8 cellular contexts compared by ENCODE assay signal in the genomic region with DNA sequence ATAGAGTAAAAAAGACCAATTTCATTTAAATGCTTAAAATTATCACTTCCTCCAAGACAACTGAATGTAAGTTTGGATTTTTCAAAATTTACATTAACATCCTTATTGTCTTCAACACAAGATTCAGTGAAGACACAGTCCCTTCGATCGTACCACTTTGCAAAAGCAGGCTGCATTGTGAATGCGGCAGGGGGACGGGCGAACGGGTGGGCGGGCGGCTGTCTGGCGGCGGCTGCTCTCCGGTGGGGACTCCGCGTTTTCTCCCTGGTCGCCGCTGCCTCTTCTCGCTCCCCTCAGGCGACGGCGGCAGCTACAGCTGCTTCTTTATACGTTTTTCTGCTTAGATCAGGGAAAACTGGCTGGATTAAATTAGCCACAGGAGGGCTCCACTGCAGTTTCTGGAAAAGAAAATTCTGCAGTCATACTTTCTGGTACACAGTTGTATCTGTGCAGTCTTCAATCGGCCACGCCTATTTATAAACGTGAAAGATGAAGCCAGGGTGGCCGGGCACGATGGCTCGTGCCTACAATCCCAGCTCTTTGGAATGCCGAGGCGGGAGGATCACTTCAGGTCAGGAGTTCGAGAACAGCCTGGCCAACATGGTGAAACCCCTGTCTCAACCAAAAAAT. TPM values are rescaled to one million over a fixed set of nuclear protein-coding genes. Genes with fewer than 3 reads are reported as not detected.
DNase-seq lines count a peak whose midpoint lies in the region; ATAC-seq, FAIRE-seq and TF ChIP-seq lines count a peak whose summit lies in the region.

No MANE protein-coding gene starts in this region.

- FAIRE-seq in GM12892 (lab: Jason Lieb, UNC), result no peak

- peak overlapping the region; percentile 42 for H3K4me3 Mint-ChIP-seq in activated T-cell treated with anti-CD3 and anti-CD28 coated beads, Interleukin-2, amount 50 U/mL, for 4 hours
- peak overlapping the region; percentile 54 for H3K4me3 Mint-ChIP-seq in nephron progenitor cell

- H3K27ac Mint-ChIP-seq in nephron progenitor cell, result no peak overlapping the region

- intact Hi-C loops in A673 (cut with micrococcal nuclease; ENCODE audit: unreplicated experiment), result no loop called here

- no peak for TF ChIP-seq POLR2A in GM12892 (IDR thresholded peaks at IDR 0.05; ENCODE audit: low read depth, low read length)

- H3K4me1 Mint-ChIP-seq in activated T-cell treated with anti-CD3 and anti-CD28 coated beads, Interleukin-2, amount 50 U/mL, for 4 hours (ENCODE audit: low read depth), result peaks cover 6% of the 10 kb centered on the region
- H3K4me1 Mint-ChIP-seq in nephron progenitor cell, result peaks cover 26% of the 10 kb centered on the region

- H3K27me3 Mint-ChIP-seq in activated T-cell treated with anti-CD3 and anti-CD28 coated beads, Interleukin-2, amount 50 U/mL, for 4 hours (ENCODE audit: low read depth), result peaks cover 53% of the 10 kb centered on the region
- peaks cover 56% of the 10 kb centered on the region for H3K27me3 Mint-ChIP-seq in nephron progenitor cell (ENCODE audit: low read depth, poor library complexity)

- ATAC-seq in GM18868 (IDR thresholded peaks at IDR 0.05; ENCODE audit: unreplicated experiment), result peak; percentile 54
- ATAC-seq in activated T-cell treated with anti-CD3 and anti-CD28 coated beads, Interleukin-2, amount 50 U/mL, for 4 hours, result peak; percentile 57
- ATAC-seq in HG02571 (IDR thresholded peaks at IDR 0.05; ENCODE audit: unreplicated experiment), result no peak

- H3K36me3 ChIP-seq in A673 (ENCODE audit: insufficient read depth, low read length, poor library complexity, severe bottlenecking), result no peaks in the 10 kb centered on the region

- no peaks in the 10 kb centered on the region for H3K36me3 Mint-ChIP-seq in activated T-cell treated with anti-CD3 and anti-CD28 coated beads, Interleukin-2, amount 50 U/mL, for 4 hours (ENCODE audit: insufficient read depth)
- H3K36me3 Mint-ChIP-seq in nephron progenitor cell (ENCODE audit: low read depth), result no peaks in the 10 kb centered on the region

- no TSS peak for BruUV-seq in A673 (replicated peaks; lab: Mats Ljungman, UMichigan)

- H3K9me3 ChIP-seq in A673 (ENCODE audit: low read depth, low read length, poor library complexity, severe bottlenecking), result no peaks in the 10 kb centered on the region

- CTCF ChIA-PET in A673 (lab: Charles Lee), result interaction anchor here (0.6 to 1.4 kb wide), 3 partner anchors 16 to 374 kb away, joined by 3 read pairs; no protein-coding TSS in a partner anchor

- peak; percentile 67 for TF ChIP-seq CTCF in A673 (conservative IDR thresholded peaks at IDR 0.05; ENCODE audit: low read depth, low read length)
- peak; percentile 67 for TF ChIP-seq CTCF in fibroblast of the aortic adventitia (IDR thresholded peaks at IDR 0.05; ENCODE audit: insufficient read depth, low read length)
- TF ChIP-seq CTCF in nephron progenitor cell (IDR thresholded peaks at IDR 0.05), result peak; percentile 34

- H3K4me1 ChIP-seq in A673 (ENCODE audit: insufficient read depth, low read length, poor library complexity, severe bottlenecking), result no peaks in the 10 kb centered on the region

- peaks cover 43% of the 10 kb centered on the region for H3K27me3 ChIP-seq in A673 (replicated peaks; ENCODE audit: insufficient read depth, low read depth, low read length, poor library complexity)

- H3K9me3 Mint-ChIP-seq in activated T-cell treated with anti-CD3 and anti-CD28 coated beads, Interleukin-2, amount 50 U/mL, for 4 hours, result no peaks in the 10 kb centered on the region
- no peaks in the 10 kb centered on the region for H3K9me3 Mint-ChIP-seq in nephron progenitor cell

- POLR2A ChIA-PET in A673 (lab: Charles Lee; ENCODE audit: low non-redundant PET), result no interaction called here

- H3K4me3 ChIP-seq in A673 (ENCODE audit: low read depth, low read length, poor library complexity, severe bottlenecking) (peak overlapping the region; percentile 28), fibroblast of the aortic adventitia (ENCODE audit: low read depth, low read length) (peak overlapping the region; percentile 53)

- no peak overlapping the region for H3K27ac ChIP-seq in A673 (ENCODE audit: low read depth, low read length, poor library complexity, severe bottlenecking)

- DNase-seq in A673 (ENCODE audit: low spot score) (peak; percentile 89), NCI-H446 treated with DMSO at 0.1 percent for 48 hours (lab: John Stamatoyannopoulos, UW) (peak; percentile 19), fibroblast of the aortic adventitia (ENCODE audit: low read depth) (peak; percentile 69), nephron progenitor cell (peak; percentile 75), GM12892 (ENCODE audit: insufficient read length) (no peak)
- no peak for DNase-seq in activated T-cell treated with anti-CD3 and anti-CD28 coated beads, Interleukin-2, amount 50 U/mL, for 4 hours

RNA-seq across cellular contexts. Expression of gene HPF1, which starts 33.9 kb away (rescaled TPM):
- total RNA-seq in A673 (2021), result 54.4 and 57.0 TPM in 2 replicates
- 10 to 100 TPM; 32.0 to 35.3 (median 34.2) TPM for total RNA-seq in activated T-cell treated with anti-CD3 and anti-CD28 coated beads, Interleukin-2, amount 50 U/mL, for 4 hours
- 26.5 and 53.8 TPM in 2 replicates for total RNA-seq in fibroblast of the aortic adventitia (ENCODE audit: low replicate concordance)
- 43.2 TPM for polyA plus RNA-seq in GM12892 (2012; ENCODE audit: missing spikeins)

Comparison
In these comparisons a context has a peak if more than half of its experiments do, and no peak if none do; other contexts are left out.
1. DNase-seq: peak in A673 (single experiment), NCI-H446 treated with DMSO at 0.1 percent for 48 hours (single experiment), fibroblast of the aortic adventitia (single experiment) and nephron progenitor cell (single experiment); none in activated T-cell treated with anti-CD3 and anti-CD28 coated beads, Interleukin-2, amount 50 U/mL, for 4 hours (single experiment) and GM12892 (single experiment).
2. Peak in every context shown above with its lines, with median percentiles within 50 percentile points of each other: CTCF ChIP-seq.